In the genomic region with DNA sequence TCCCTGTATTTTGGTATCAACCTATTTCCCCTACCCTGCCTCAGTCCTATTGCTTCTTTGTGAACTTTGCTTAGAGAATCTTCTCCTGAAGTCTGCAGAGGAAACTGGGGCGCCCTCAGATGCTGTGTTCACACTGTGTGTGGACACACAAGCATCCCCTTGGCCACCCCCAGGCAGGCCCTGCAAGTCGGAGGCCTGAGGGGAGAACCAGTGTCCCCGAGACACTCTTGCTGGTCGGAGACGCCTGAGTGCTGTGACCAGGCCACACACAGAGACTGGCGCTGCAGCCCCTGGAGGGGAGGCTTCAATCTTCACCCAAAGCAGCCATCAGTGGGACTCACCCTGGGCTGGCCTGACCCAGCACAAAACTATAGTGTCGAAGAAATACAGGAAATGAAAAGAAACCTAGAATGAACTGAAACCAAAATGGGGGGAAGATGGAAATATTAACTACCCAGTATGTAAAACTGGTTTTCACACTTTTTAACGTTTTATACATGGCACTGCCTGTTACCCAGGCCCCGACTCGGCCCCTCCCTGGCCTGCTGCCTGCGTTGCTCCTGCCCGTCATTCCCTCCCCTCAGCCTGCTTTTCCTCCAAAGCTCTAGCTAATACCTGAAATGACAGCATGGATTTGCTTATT, we compare ENCODE assay signal across 18 cellular contexts. TPM values are rescaled to one million over a fixed set of nuclear protein-coding genes. Genes with fewer than 3 reads are reported as not detected.
DNase-seq lines count a peak whose midpoint lies in the region; ATAC-seq and TF ChIP-seq lines count a peak whose summit lies in the region.
"Had no signal": no experiment of that assay in that cellular context is flagged by ENCODE, and none has a peak within 500 bp of the region (broad histone marks: within the 10 kb centered on the region; RNA-seq: fewer than 3 reads in every experiment).

No MANE protein-coding gene starts in this region.

- CTCF ChIA-PET in activated CD4-positive, alpha-beta memory T cell treated with anti-CD3 and anti-CD28 coated beads, Interleukin-2, amount 10 ng/mL, durations not matched to agents 7 days and 5 days (lab: Charles Lee) = no interaction called here

- no peak for TF ChIP-seq CTCF in coronary artery (IDR thresholded peaks at IDR 0.05)

- no peaks in the 10 kb centered on the region for H3K9me3 Mint-ChIP-seq in activated CD4-positive, alpha-beta memory T cell treated with anti-CD3 and anti-CD28 coated beads, Interleukin-2, amount 10 ng/mL, durations not matched to agents 7 days and 5 days
- H3K9me3 Mint-ChIP-seq: type B pancreatic cell had no signal

- H3K4me3 ChIP-seq in BLaER1 treated with 17β-estradiol and CSF1 and Interleukin-3, amounts not matched to agents 10 nM and 100 nM = no peak overlapping the region
- H3K4me3 ChIP-seq in coronary artery = no peak overlapping the region
- H3K4me3 ChIP-seq: psoas muscle had no signal

- ATAC-seq in GM18861 (IDR thresholded peaks at IDR 0.05; ENCODE audit: unreplicated experiment) (peak; percentile 47), HG03139 (IDR thresholded peaks at IDR 0.05; ENCODE audit: unreplicated experiment) (peak; percentile 48), GM19467 (IDR thresholded peaks at IDR 0.05; ENCODE audit: unreplicated experiment) (no peak)
- ATAC-seq: psoas muscle had no signal

- H3K36me3 Mint-ChIP-seq in activated CD4-positive, alpha-beta memory T cell treated with anti-CD3 and anti-CD28 coated beads, Interleukin-2, amount 10 ng/mL, durations not matched to agents 7 days and 5 days (ENCODE audit: low read depth) = peaks cover 2% of the 10 kb centered on the region

- DNase-seq in coronary artery (ENCODE audit: low spot score) (no peak), G401 (ENCODE audit: low spot score) (no peak), NCI-H748 treated with DMSO at 0.1 percent for 48 hours (lab: John Stamatoyannopoulos, UW) (no peak)
- DNase-seq in activated CD4-positive, alpha-beta memory T cell treated with anti-CD3 and anti-CD28 coated beads, Interleukin-2, amount 10 ng/mL, durations not matched to agents 7 days and 5 days = no peak
- DNase-seq: activated CD4-positive, CD25-positive, alpha-beta regulatory T cell treated with anti-CD3 and anti-CD28 coated beads, Interleukin-2, amount 50 U/mL, for 72 hours; activated T-cell treated with anti-CD3 and anti-CD28 coated beads for 4 hours; DMS53; kidney; NCI-H1436; NCI-H446 had no signal

- POLR2A ChIA-PET in activated CD4-positive, alpha-beta memory T cell treated with anti-CD3 and anti-CD28 coated beads, Interleukin-2, amount 10 ng/mL, durations not matched to agents 7 days and 5 days (lab: Charles Lee) = no interaction called here

- no peaks in the 10 kb centered on the region for H4K20me1 ChIP-seq in BLaER1 treated with 17β-estradiol and CSF1 and Interleukin-3, amounts not matched to agents 10 nM and 100 nM

- in situ Hi-C loops in G401 (cut with HindIII; ENCODE audit: low sequenced_read_pairs) = no loop called here

- H3K4me1 Mint-ChIP-seq in activated CD4-positive, alpha-beta memory T cell treated with anti-CD3 and anti-CD28 coated beads, Interleukin-2, amount 10 ng/mL, durations not matched to agents 7 days and 5 days = peaks cover 7% of the 10 kb centered on the region

- peaks cover 0 to 17% (median 7%) of the 10 kb centered on the region in 11 experiments; a peak in 7 of 22 replicates for H3K36me3 ChIP-seq in BLaER1 treated with 17β-estradiol and CSF1 and Interleukin-3, amounts not matched to agents 10 nM and 100 nM

- H3K27me3 Mint-ChIP-seq in activated CD4-positive, alpha-beta memory T cell treated with anti-CD3 and anti-CD28 coated beads, Interleukin-2, amount 10 ng/mL, durations not matched to agents 7 days and 5 days = no peaks in the 10 kb centered on the region
- H3K27me3 Mint-ChIP-seq: type B pancreatic cell had no signal

- peaks cover 27 to 61% (median 40%) of the 10 kb centered on the region in 10 experiments for H3K4me1 ChIP-seq in BLaER1 treated with 17β-estradiol and CSF1 and Interleukin-3, amounts not matched to agents 10 nM and 100 nM

- H3K27ac ChIP-seq in BLaER1 treated with 17β-estradiol and CSF1 and Interleukin-3, amounts not matched to agents 10 nM and 100 nM = peak overlapping the region in 10 of 11 experiments; percentile 43 to 80 (median 62); a peak in 18 of 22 replicates
- peak overlapping the region; percentile 71 to 88 for H3K27ac ChIP-seq in coronary artery
- H3K27ac ChIP-seq: epithelial cell of prostate, psoas muscle had no signal

- no peak overlapping the region for H3K4me3 Mint-ChIP-seq in activated CD4-positive, alpha-beta memory T cell treated with anti-CD3 and anti-CD28 coated beads, Interleukin-2, amount 10 ng/mL, durations not matched to agents 7 days and 5 days
- H3K4me3 Mint-ChIP-seq: type B pancreatic cell had no signal

- H3K27me3 ChIP-seq in BLaER1 treated with 17β-estradiol and CSF1 and Interleukin-3, amounts not matched to agents 10 nM and 100 nM = no peaks in the 10 kb centered on the region

- peak overlapping the region in 9 of 11 experiments; percentile 0 to 54 (median 24); a peak in 11 of 22 replicates for H3K9ac ChIP-seq in BLaER1 treated with 17β-estradiol and CSF1 and Interleukin-3, amounts not matched to agents 10 nM and 100 nM

- no peaks in the 10 kb centered on the region; a peak in 2 of 22 replicates for H3K9me3 ChIP-seq in BLaER1 treated with 17β-estradiol and CSF1 and Interleukin-3, amounts not matched to agents 10 nM and 100 nM (replicated peaks in 1 of 11)
- H3K9me3 ChIP-seq: psoas muscle had no signal

- peak overlapping the region; percentile 54 to 86 (median 61) for H3K4me2 ChIP-seq in BLaER1 treated with 17β-estradiol and CSF1 and Interleukin-3, amounts not matched to agents 10 nM and 100 nM

- H3K27ac Mint-ChIP-seq in activated CD4-positive, alpha-beta memory T cell treated with anti-CD3 and anti-CD28 coated beads, Interleukin-2, amount 10 ng/mL, durations not matched to agents 7 days and 5 days = no peak overlapping the region
- H3K27ac Mint-ChIP-seq: type B pancreatic cell had no signal

RNA-seq across cellular contexts. Expression of a gene that starts 48.4 kb away (rescaled TPM):
- 12.8 and 14.8 TPM in 2 replicates for total RNA-seq in G401 (2014; rRNA removed; shearing (Covaris generic))
- under 1 TPM in 1 of 2 experiments, not detected in 1; 0.13 TPM for total RNA-seq in activated CD4-positive, alpha-beta memory T cell treated with anti-CD3 and anti-CD28 coated beads, Interleukin-2, amount 10 ng/mL, durations not matched to agents 7 days and 5 days
- total RNA-seq: T-helper 1 cell treated with Interleukin-12 subunit alpha and Interleukin-12 subunit beta and Interleukin-4 antibody, amounts not matched to agents 30 ng/mL and 1 ng/mL, for 36 hours had no signal

Comparison
In these comparisons a context has a peak if more than half of its experiments do, and no peak if none do; other contexts are left out.
1. RNA of a gene that starts 48.4 kb away (total RNA-seq): 12.8 to 14.8 TPM in G401; 0.13 TPM in activated CD4-positive, alpha-beta memory T cell treated with anti-CD3 and anti-CD28 coated beads, Interleukin-2, amount 10 ng/mL, durations not matched to agents 7 days and 5 days; every median in the first group is over 10 times any median in the second.